ENCODE assay signal across 8 cellular contexts in the genomic region with DNA sequence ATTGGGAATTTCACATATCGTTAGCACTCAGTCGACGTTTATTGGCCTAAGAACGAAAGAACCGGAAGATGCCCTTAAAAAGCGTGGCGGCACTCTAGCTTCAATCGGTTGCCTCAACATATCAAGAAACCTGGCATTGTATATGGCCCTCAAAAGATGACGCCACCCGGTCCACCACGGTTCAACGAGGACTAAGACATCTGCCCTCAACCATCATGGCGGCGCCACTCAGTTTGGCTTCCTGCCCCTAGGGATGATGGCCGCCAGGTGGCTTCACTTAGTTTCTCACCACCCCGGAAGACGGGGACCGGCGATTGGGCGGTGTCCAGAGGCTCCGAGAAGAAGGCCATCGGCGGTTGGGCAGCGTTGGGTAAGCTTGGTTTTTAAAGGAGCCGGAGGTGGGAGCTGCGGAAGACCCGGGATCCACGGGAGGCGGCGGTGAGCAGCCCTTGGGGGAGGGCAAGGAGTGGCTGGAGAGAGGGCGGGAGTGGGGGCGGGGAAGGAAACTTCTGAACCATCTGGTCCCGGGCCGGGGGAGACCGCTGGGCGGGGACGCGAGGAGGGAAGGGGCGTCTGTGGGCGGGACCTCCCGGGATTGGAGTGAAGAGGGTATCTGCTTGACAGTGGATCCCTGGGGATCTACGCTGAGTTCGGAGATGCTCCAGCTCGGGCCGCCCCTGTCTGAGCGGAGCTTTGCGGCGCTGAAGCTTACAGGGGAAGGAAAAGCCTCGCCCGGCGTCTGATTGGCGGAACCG. TPM values are rescaled to one million over a fixed set of nuclear protein-coding genes. Genes with fewer than 3 reads are reported as not detected.
DNase-seq lines count a peak whose midpoint lies in the region; ATAC-seq and TF ChIP-seq lines count a peak whose summit lies in the region.

Gene PRR14 (plus strand): TSS at position 592 of the 755 bp plus-strand sequence. CDS start 686 bp downstream, outside the sequence.

- ATAC-seq in HG02840 (IDR thresholded peaks at IDR 0.05; ENCODE audit: low FRiP score, unreplicated experiment) (peak; percentile 74), T-cell (replicated peaks in 1 of 4) (peak; percentile 86 to 88 (median 87))

- peaks cover 8% of the 10 kb centered on the region for H3K79me2 ChIP-seq in parathyroid adenoma

- H3K36me3 Mint-ChIP-seq in T-cell = peaks cover 15% of the 10 kb centered on the region

- H2AFZ ChIP-seq in parathyroid adenoma = peak within 1 kb of the TSS; percentile 99

- H3K4me1 ChIP-seq in cardiac muscle cell (ENCODE audit: low read depth) (no peaks in the 10 kb centered on the region), parathyroid adenoma (peaks cover 9% of the 10 kb centered on the region), tibial nerve (peaks cover 0 to 30% (median 8%) of the 10 kb centered on the region in 4 donors)

- H3K27me3 ChIP-seq in cardiac muscle cell (no peaks in the 10 kb centered on the region), parathyroid adenoma (ENCODE audit: control insufficient read depth, insufficient read depth, low read length) (no peaks in the 10 kb centered on the region), tibial nerve (no peaks in the 10 kb centered on the region)

- peak; percentile 2 to 10 for TF ChIP-seq POLR2A in tibial nerve (IDR thresholded peaks at IDR 0.05)

- peak within 1 kb of the TSS; percentile 92 to 100 (median 98) for H3K4me3 Mint-ChIP-seq in T-cell

- WGBS in adipose tissue, 3 donors = 0 to 2% (median 1%) methylated on average over 50 to 53 of the region's 53 CpGs
- 1% methylated on average over 48 to 52 of the region's 53 CpGs for WGBS in tibial nerve, 2 donors

- no peak; the same call in 1 of the 2 replicates for TF ChIP-seq CTCF in GM12875 (IDR thresholded peaks at IDR 0.05; ENCODE audit: borderline replicate concordance, insufficient read depth, low read depth, low read length)
- no peak for TF ChIP-seq CTCF in cardiac muscle cell (IDR thresholded peaks at IDR 0.05; ENCODE audit: low read depth, low read length)
- TF ChIP-seq CTCF in parathyroid adenoma (IDR thresholded peaks at IDR 0.05) = peak; percentile 66
- TF ChIP-seq CTCF in tibial nerve (IDR thresholded peaks at IDR 0.05) = peak; percentile 20 to 87 (median 51)

- peak within 1 kb of the TSS; percentile 70 for H3K9ac ChIP-seq in parathyroid adenoma

- no peaks in the 10 kb centered on the region for H3K9me3 ChIP-seq in cardiac muscle cell (ENCODE audit: low read depth)
- no peaks in the 10 kb centered on the region for H3K9me3 ChIP-seq in parathyroid adenoma (ENCODE audit: control insufficient read depth, low read length)
- H3K9me3 ChIP-seq in tibial nerve = no peaks in the 10 kb centered on the region

- CTCF ChIA-PET in T-cell (lab: Charles Lee) = interaction anchor here (0.6 to 2.2 kb wide), 12 partner anchors 8 to 808 kb away, joined by 3 to 8 read pairs (median 5); partner anchors contain the start of genes DCTPP1 (in 1 of the 2) and FBRS (in 1 of the 2)

- peaks cover 11% of the 10 kb centered on the region for H3K36me3 ChIP-seq in cardiac muscle cell
- no peaks in the 10 kb centered on the region for H3K36me3 ChIP-seq in parathyroid adenoma (ENCODE audit: control insufficient read depth, insufficient read depth, low read length)
- H3K36me3 ChIP-seq in tibial nerve = peaks cover 2 to 33% (median 10%) of the 10 kb centered on the region in 3 donors

- DNase-seq in NCI-H1436 treated with DMSO at 0.1 percent for 48 hours (lab: John Stamatoyannopoulos, UW) (peak; percentile 98), T-cell (peak; percentile 94 to 99 (median 98)), cardiac muscle cell (ENCODE audit: low read depth in 1 of 2, low spot score in 1 of 2) (peak; percentile 99 to 100), tibial nerve (ENCODE audit: low spot score in 2 of 2) (peak; percentile 99)

- H3K4me3 ChIP-seq in GM12875 (ENCODE audit: low read depth, low read length) (peak within 1 kb of the TSS; percentile 95), cardiac muscle cell (peak within 1 kb of the TSS; percentile 56), parathyroid adenoma (ENCODE audit: low read depth, low read length) (peak within 1 kb of the TSS; percentile 100), tibial nerve (peak within 1 kb of the TSS; percentile 48 to 90 (median 82))

- peak; percentile 77 to 88 for TF ChIP-seq EP300 in tibial nerve (IDR thresholded peaks at IDR 0.05)

- H3K27me3 Mint-ChIP-seq in T-cell = no peaks in the 10 kb centered on the region

- H3K4me2 ChIP-seq in parathyroid adenoma (ENCODE audit: low read length) = peak within 1 kb of the TSS; percentile 100

- peak within 1 kb of the TSS; percentile 68 for H3K27ac ChIP-seq in adipose tissue (ENCODE audit: low read depth, low read length)
- peak within 1 kb of the TSS; percentile 37 for H3K27ac ChIP-seq in cardiac muscle cell
- peak within 1 kb of the TSS; percentile 91 for H3K27ac ChIP-seq in parathyroid adenoma
- H3K27ac ChIP-seq in tibial nerve = peak within 1 kb of the TSS; percentile 88 to 97 (median 94)

- POLR2A ChIA-PET in T-cell (lab: Charles Lee) = interaction anchor here (0.6 to 0.7 kb wide), 5 partner anchors 8 to 1711 kb away, joined by 3 to 9 read pairs (median 4); no protein-coding TSS in a partner anchor

- peak within 1 kb of the TSS; percentile 98 to 99 for H3K27ac Mint-ChIP-seq in T-cell

- no peaks in the 10 kb centered on the region for H3K9me3 Mint-ChIP-seq in T-cell

- H3K4me1 Mint-ChIP-seq in T-cell = peaks cover 27 to 29% (median 29%) of the 10 kb centered on the region in 3 donors

RNA-seq across cellular contexts. Expression of gene PRR14, which starts in this region (rescaled TPM):
- 100 to 1,000 TPM in 2 of 5 donors, 10 to 100 TPM in 3; 57.9 to 121 (median 89.6) TPM for total RNA-seq in T-cell
- 10 to 100 TPM; 27.8 to 54.7 (median 30.6) TPM for polyA plus RNA-seq in adipose tissue
- 30.8 and 33.7 TPM in 2 replicates for total RNA-seq in cardiac muscle cell
- 25.0 and 28.5 TPM in 2 replicates for polyA plus RNA-seq in cardiac muscle cell
- 10 to 100 TPM; 37.4 to 43.7 (median 40.1) TPM for total RNA-seq in tibial nerve

Comparison
In these comparisons a context has a peak if more than half of its experiments do, and no peak if none do; other contexts are left out.
1. Peak in every context shown above with its lines: DNase-seq, ATAC-seq, H3K4me3 ChIP-seq and H3K27ac ChIP-seq.
2. CTCF ChIP-seq: peak in parathyroid adenoma (single experiment) and tibial nerve (5 of 5); none in GM12875 (single experiment) and cardiac muscle cell (single experiment).
3. H3K27ac ChIP-seq: peak in every context shown above with its lines; median percentile 94 in tibial nerve; 91 in parathyroid adenoma; 68 in adipose tissue; 37 in cardiac muscle cell.